ENCODE assay signal across 19 cellular contexts in the genomic region with DNA sequence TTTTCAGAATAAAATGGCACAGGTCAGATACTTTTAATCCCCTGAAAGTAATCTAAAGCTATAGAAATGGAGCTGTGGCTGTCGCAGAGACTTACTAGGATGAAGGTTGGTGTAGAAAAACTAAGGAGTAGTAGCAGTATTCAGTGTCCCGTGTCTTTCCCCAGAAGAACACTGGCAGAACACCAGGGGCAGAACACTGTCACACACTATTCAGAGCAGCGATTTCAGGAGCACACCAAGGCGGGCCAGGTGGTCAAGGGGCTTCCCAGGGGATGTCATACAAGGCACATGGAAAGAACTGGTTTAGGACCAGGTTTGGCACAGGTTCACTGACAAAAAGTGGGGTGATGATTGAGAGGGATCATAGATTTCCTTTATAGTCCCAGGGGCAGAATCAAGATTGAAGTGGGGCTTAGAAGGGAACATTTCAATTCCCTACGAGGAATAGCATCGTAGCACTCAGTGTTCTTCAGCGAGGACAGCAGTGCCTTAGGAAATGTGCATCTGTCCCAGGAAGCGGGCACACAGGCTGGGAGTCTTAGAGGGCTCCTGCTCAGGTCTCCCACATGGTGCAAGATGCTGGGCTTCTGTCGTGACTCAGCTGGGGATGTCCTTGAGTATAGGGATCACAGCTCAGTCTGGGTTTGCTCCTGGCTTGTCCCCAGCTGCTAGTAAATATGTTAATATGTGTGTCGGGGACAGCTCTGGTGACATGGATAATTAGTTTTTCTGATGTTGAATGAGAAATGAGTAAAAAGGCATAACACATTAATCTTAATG.
"Had no signal": no experiment of that assay in that cellular context is flagged by ENCODE, and none has a peak within 500 bp of the region (broad histone marks: within the 10 kb centered on the region; RNA-seq: fewer than 3 reads in every experiment).

No MANE protein-coding gene starts in this region.

- H3K4me3 ChIP-seq: hepatocyte, left lung, lung, tibial artery had no signal

- ATAC-seq: left lung; naive thymus-derived CD8-positive, alpha-beta T cell; stimulated activated effector memory CD8-positive, alpha-beta T cell treated with anti-CD3 and anti-CD28 coated beads, Interleukin-12 subunit alpha, Interleukin-12 subunit beta, amount 100 ng/mL, for 72 hours; stimulated activated naive CD8-positive, alpha-beta T cell treated with anti-CD3 and anti-CD28 coated beads, Interleukin-15, amount 100 ng/mL, for 72 hours; WTC11 had no signal

- H3K9me3 ChIP-seq: left lung, tibial artery had no signal

- H2AFZ ChIP-seq: hepatocyte had no signal

- DNase-seq: activated effector memory CD4-positive, alpha-beta T cell treated with Interleukin-2 at 50 U/mL for 16 hours; activated naive CD4-positive, alpha-beta T cell treated with anti-CD3 and anti-CD28 coated beads for 36 hours; activated naive CD8-positive, alpha-beta T cell treated with anti-CD3 and anti-CD28 coated beads, Interleukin-2, amount 10 ng/mL, durations not matched to agents 7 days and 5 days; activated T-cell treated with anti-CD3 and anti-CD28 coated beads, Interleukin-2, amount 50 U/mL, for 24 hours; amygdala; cortex of kidney; immature natural killer cell; left lung; naive thymus-derived CD8-positive, alpha-beta T cell; stimulated activated CD4-positive, alpha-beta T cell treated with anti-CD3 and anti-CD28 coated beads, Interleukin-12 subunit alpha, Interleukin-12 subunit beta, amount 100 ng/mL, for 4 hours; stimulated activated CD4-positive, alpha-beta T cell treated with anti-CD3 and anti-CD28 coated beads, Interleukin-1b, Interleukin-23, amount 100 ng/mL, for 48 hours; stimulated activated naive CD8-positive, alpha-beta T cell treated with anti-CD3 and anti-CD28 coated beads, Interleukin-15, amount 100 ng/mL, for 72 hours; T-helper 1 cell; tibial artery had no signal

- H3K4me2 ChIP-seq: hepatocyte had no signal

- H3K27me3 ChIP-seq: hepatocyte, left lung, tibial artery had no signal

- H3K27ac ChIP-seq: epithelial cell of prostate, hepatocyte, left lung, tibial artery had no signal
